Comparison of ENCODE assay signal across 1 cellular context in genomic region chr6:27545271-27546046, GRCh38.
A peak's percentile ranks its signal among the peaks of the same experiment; 100 is the strongest.
TF ChIP-seq lines count a peak whose summit lies in the region.

No MANE protein-coding gene starts in this region.

TF ChIP-seq in K562, 482 proteins besides CTCF, POLR2A, EP300 and RAD21 (continued from another document and continues in another):
- TF ChIP-seq THAP12 (CRISPR knock-in tag; IDR thresholded peaks at IDR 0.05) (peak; percentile 72; the same call in 1 of the 2 replicates), BCLAF1 (IDR thresholded peaks at IDR 0.05; ENCODE audit: borderline replicate concordance in 1 of 2, control insufficient read depth in 1 of 2, low read depth in 2 of 2, low read length in 1 of 2) (no peak), NCOA1 (IDR thresholded peaks at IDR 0.05; ENCODE audit: low read depth) (no peak; the same call in 1 of the 2 replicates), CHD7 (IDR thresholded peaks at IDR 0.05; ENCODE audit: low read depth, low read length) (no peak), FOXP4 (CRISPR knock-in tag; IDR thresholded peaks at IDR 0.05; ENCODE audit: borderline replicate concordance) (0 out of 2 replicates have a peak, but pooled peaks have one; percentile 47), ZNF431 (CRISPR knock-in tag; IDR thresholded peaks at IDR 0.05) (no peak), MEF2A (IDR thresholded peaks at IDR 0.05; ENCODE audit: control insufficient read depth, low read depth, low read length) (no peak), EGR1 (conservative IDR thresholded peaks at IDR 0.05) (peak; percentile 53), MNT (conservative IDR thresholded peaks at IDR 0.05) (no peak), C11orf30 (IDR thresholded peaks at IDR 0.05; ENCODE audit: low read depth) (no peak), RNF219 (CRISPR knock-in tag; IDR thresholded peaks at IDR 0.05) (no peak), ZC3H8 (IDR thresholded peaks at IDR 0.05) (no peak), IRF9 (tag; IDR thresholded peaks at IDR 0.05) (no peak), IFI16 (CRISPR knock-in tag; IDR thresholded peaks at IDR 0.05) (no peak), CBX5 (IDR thresholded peaks at IDR 0.05; ENCODE audit: borderline replicate concordance, low read depth) (0 out of 2 replicates have a peak, but pooled peaks have one; percentile 52), HBP1 (CRISPR knock-in tag; IDR thresholded peaks at IDR 0.05) (0 out of 2 replicates have a peak, but pooled peaks have one; percentile 3), ARNT (IDR thresholded peaks at IDR 0.05) (peak; percentile 35 to 82; a peak in 3 of 4 replicates), NFRKB (IDR thresholded peaks at IDR 0.05; ENCODE audit: low read depth) (no peak), SAFB2 (IDR thresholded peaks at IDR 0.05; ENCODE audit: borderline replicate concordance, low read depth, low read length, severe bottlenecking) (no peak), STAT5A (IDR thresholded peaks at IDR 0.05; ENCODE audit: borderline replicate concordance, low read length) (no peak), ETV1 (tag; conservative IDR thresholded peaks at IDR 0.05; ENCODE audit: low read depth) (peak; percentile 45), POLR3G (IDR thresholded peaks at IDR 0.05; ENCODE audit: extremely low read depth, insufficient read length, insufficient replicate concordance) (peak; percentile 44), SMARCC2 (IDR thresholded peaks at IDR 0.05; ENCODE audit: low read depth) (no peak), L3MBTL2 (IDR thresholded peaks at IDR 0.05) (peak; percentile 72), EWSR1 (IDR thresholded peaks at IDR 0.05; ENCODE audit: borderline replicate concordance, low read depth, partially characterized antibody) (no peak), HNRNPUL1 (IDR thresholded peaks at IDR 0.05; ENCODE audit: low read length) (no peak), PTRF (tag; IDR thresholded peaks at IDR 0.05) (no peak), SRSF1 (IDR thresholded peaks at IDR 0.05; ENCODE audit: low read depth, low read length) (no peak), HIVEP1 (CRISPR knock-in tag; IDR thresholded peaks at IDR 0.05) (no peak), POLR2G (IDR thresholded peaks at IDR 0.05; ENCODE audit: low read depth, low read length) (no peak)
